ENCODE assay signal across 25 cellular contexts in the genomic region with DNA sequence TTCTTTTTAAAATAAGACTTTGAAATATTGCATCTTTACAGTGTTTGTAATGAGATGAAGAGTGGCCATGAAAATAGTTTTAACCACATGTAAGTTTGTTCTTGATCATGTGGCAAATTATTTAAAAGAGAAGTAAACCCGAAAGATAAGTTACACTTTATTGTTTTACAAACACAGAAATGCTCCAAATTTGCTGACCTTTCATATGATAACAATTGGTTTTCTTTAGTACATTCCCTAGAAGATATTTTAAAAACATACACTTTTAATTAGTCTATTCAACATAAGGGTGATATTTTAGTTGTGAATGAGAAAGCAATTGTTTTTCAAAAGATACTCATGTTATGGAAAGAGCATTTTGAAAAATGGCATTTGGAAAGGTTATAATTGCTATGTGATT.
DNase-seq lines count a peak whose midpoint lies in the region; ATAC-seq, FAIRE-seq and TF ChIP-seq lines count a peak whose summit lies in the region.
"Had no signal": no experiment of that assay in that cellular context is flagged by ENCODE, and none has a peak within 500 bp of the region (broad histone marks: within the 10 kb centered on the region; RNA-seq: fewer than 3 reads in every experiment).

No MANE protein-coding gene starts in this region.

- H3K4me2 ChIP-seq in HepG2 (ENCODE audit: low read depth, low read length) (no peak overlapping the region), K562 (ENCODE audit: insufficient read depth, low read length) (no peak overlapping the region), neuronal stem cell (ENCODE audit: insufficient read depth, low read length, poor library complexity, severe bottlenecking) (no peak overlapping the region)

- no TSS peak for BruUV-seq in HepG2 (replicated peaks; lab: Mats Ljungman, UMichigan)
- BruUV-seq in K562 (replicated peaks; lab: Mats Ljungman, UMichigan) = no TSS peak

- POLR2A ChIA-PET in HepG2 (lab: Yijun Ruan, JAX) = no interaction called here
- POLR2A ChIA-PET in K562 (lab: Yijun Ruan, JAX) = no interaction called here

- no peaks in the 10 kb centered on the region for H3K9me1 ChIP-seq in K562 (ENCODE audit: control insufficient read depth, insufficient read depth, low read length)

- DNase-seq in HepG2 (ENCODE audit: low spot score) (no peak), right lobe of liver (no peak), RCC 7860 (ENCODE audit: low spot score) (no peak), K562 (ENCODE audit: extremely low read depth in 1 of 4, low spot score in 3 of 4) (no peak), neuronal stem cell (ENCODE audit: low spot score) (no peak)
- DNase-seq: ACHN; AML-193; BE2C; CD4-positive, alpha-beta T cell; CD8-positive, alpha-beta memory T cell; DMS 273 treated with DMSO at 0.1 percent for 48 hours; DMS79; EL; GF-D8; GOT3; H9 had no signal

- intact Hi-C loops in HepG2 (cut with micrococcal nuclease; ENCODE audit: unreplicated experiment) = no loop called here
- intact Hi-C loops in right lobe of liver (cut with DNase I) = no loop called here
- intact Hi-C loops in K562 (cut with micrococcal nuclease) = no loop called here

- H4K20me1 ChIP-seq in HepG2 (ENCODE audit: insufficient read depth, low read length) (no peaks in the 10 kb centered on the region), K562 (replicated peaks; ENCODE audit: control insufficient read depth, insufficient read depth, low read length) (no peaks in the 10 kb centered on the region)
- H4K20me1 ChIP-seq: BLaER1 treated with 17β-estradiol and CSF1 and Interleukin-3, amounts not matched to agents 10 nM and 100 nM had no signal

- no peaks in the 10 kb centered on the region for H3K36me3 ChIP-seq in HepG2 (replicated peaks in 1 of 2; ENCODE audit: control insufficient read depth in 1 of 2, insufficient read depth in 2 of 2, low read length in 2 of 2)
- no peaks in the 10 kb centered on the region for H3K36me3 ChIP-seq in right lobe of liver
- H3K36me3 ChIP-seq in K562 (ENCODE audit: control insufficient read depth, insufficient read depth, low read length) = no peaks in the 10 kb centered on the region
- no peaks in the 10 kb centered on the region for H3K36me3 ChIP-seq in neuronal stem cell (replicated peaks in 1 of 2; ENCODE audit: control insufficient read depth in 2 of 2, insufficient read depth in 2 of 2, low read length in 2 of 2)
- H3K36me3 ChIP-seq: BE2C; BLaER1 treated with 17β-estradiol and CSF1 and Interleukin-3, amounts not matched to agents 10 nM and 100 nM had no signal

- TF ChIP-seq POLR2A in HepG2 (IDR thresholded peaks at IDR 0.05; ENCODE audit: insufficient read depth in 1 of 2, low read depth in 2 of 2, low read length in 2 of 2) (no peak), right lobe of liver (IDR thresholded peaks at IDR 0.05) (no peak), K562 (conservative IDR thresholded peaks at IDR 0.05) (no peak)

- WGBS in HepG2 (ENCODE audit: low lambda C conversion rate) = 36% methylated on average over 1 of the region's 1 CpG
- WGBS in right lobe of liver (ENCODE audit: insufficient coverage, low coverage, low lambda C conversion rate, missing lambda C conversion rate) = 72% methylated on average over 1 of the region's 1 CpG
- 6% methylated on average over 1 of the region's 1 CpG for whole genome bisulfite sequencing in K562 (ENCODE audit: insufficient coverage, low coverage, missing lambda C conversion rate)
- no CpG with 5 or more reads among the region's 1 CpG for WGBS in neuronal stem cell (ENCODE audit: extremely low coverage in 2 of 2, insufficient read length in 2 of 2, insufficient replicate concordance in 1 of 2), 2 donors

- no peak overlapping the region for H4K8ac ChIP-seq in neuronal stem cell (ENCODE audit: low read depth, low read length)

- H3K23ac ChIP-seq in neuronal stem cell (ENCODE audit: low read depth, low read length, poor library complexity) = no peak overlapping the region

- H3K79me2 ChIP-seq in HepG2 (ENCODE audit: insufficient read depth, low read length) = no peaks in the 10 kb centered on the region
- H3K79me2 ChIP-seq in K562 (ENCODE audit: control insufficient read depth, insufficient read depth, low read length) = no peaks in the 10 kb centered on the region

- no peaks in the 10 kb centered on the region for H3K4me1 ChIP-seq in HepG2 (ENCODE audit: insufficient read depth, low read length)
- no peaks in the 10 kb centered on the region for H3K4me1 ChIP-seq in right lobe of liver
- no peaks in the 10 kb centered on the region for H3K4me1 ChIP-seq in K562 (replicated peaks in 1 of 2; ENCODE audit: control insufficient read depth in 2 of 2, insufficient read depth in 2 of 2, low read length in 2 of 2)
- H3K4me1 ChIP-seq in neuronal stem cell (ENCODE audit: control insufficient read depth in 2 of 2, insufficient read depth in 1 of 2, low read depth in 1 of 2, low read length in 2 of 2) = no peaks in the 10 kb centered on the region

- H3K27me3 ChIP-seq in HepG2 (ENCODE audit: control insufficient read depth in 1 of 2, insufficient read depth in 2 of 2, low read length in 2 of 2) (no peaks in the 10 kb centered on the region), right lobe of liver (no peaks in the 10 kb centered on the region), K562 (ENCODE audit: control insufficient read depth in 2 of 2, insufficient read depth in 2 of 2, low read length in 2 of 2) (no peaks in the 10 kb centered on the region), neuronal stem cell (ENCODE audit: control insufficient read depth in 3 of 3, insufficient read depth in 3 of 3, low read depth in 1 of 3, low read length in 3 of 3) (no peaks in the 10 kb centered on the region)
- H3K27me3 ChIP-seq: BE2C; BLaER1 treated with 17β-estradiol and CSF1 and Interleukin-3, amounts not matched to agents 10 nM and 100 nM had no signal

- no peak for ATAC-seq in HepG2
- ATAC-seq in right lobe of liver = no peak
- ATAC-seq in K562 = no peak
- ATAC-seq in GM18870 (IDR thresholded peaks at IDR 0.05; ENCODE audit: unreplicated experiment) = no peak
- no peak for ATAC-seq in GM21360 (IDR thresholded peaks at IDR 0.05; ENCODE audit: unreplicated experiment)
- ATAC-seq in GM21723 (IDR thresholded peaks at IDR 0.05; ENCODE audit: unreplicated experiment) = no peak
- ATAC-seq: HCT116 had no signal

- no peak overlapping the region for H4K91ac ChIP-seq in neuronal stem cell (ENCODE audit: low read depth, low read length, poor library complexity)

- H2BK5ac ChIP-seq in neuronal stem cell (ENCODE audit: low read length) = no peak overlapping the region

- no peak overlapping the region for H3K4ac ChIP-seq in neuronal stem cell (ENCODE audit: low read length)

- no peak overlapping the region for H2AK5ac ChIP-seq in neuronal stem cell (ENCODE audit: low read depth, low read length)

- H2AFZ ChIP-seq in HepG2 (ENCODE audit: low read length) = no peak overlapping the region
- H2AFZ ChIP-seq in K562 (ENCODE audit: low read depth, low read length) = no peak overlapping the region
- H2AFZ ChIP-seq in neuronal stem cell (ENCODE audit: low read length) = no peak overlapping the region

- no peaks in the 10 kb centered on the region for H3K9me3 ChIP-seq in HepG2 (ENCODE audit: low read length)
- H3K9me3 ChIP-seq in right lobe of liver = no peaks in the 10 kb centered on the region
- no peaks in the 10 kb centered on the region for H3K9me3 ChIP-seq in K562 (replicated peaks; ENCODE audit: control insufficient read depth, insufficient read depth, low read depth, low read length)
- peaks cover 0 to under 1% of the 10 kb centered on the region in 2 donors for H3K9me3 ChIP-seq in neuronal stem cell (replicated peaks in 1 of 2; ENCODE audit: control insufficient read depth in 2 of 2, insufficient read depth in 1 of 2, low read depth in 1 of 2, low read length in 2 of 2)

- H2BK15ac ChIP-seq in neuronal stem cell (ENCODE audit: low read length) = no peak overlapping the region

- CTCF ChIA-PET in HepG2 (lab: Yijun Ruan, JAX; ENCODE audit: low intra/inter-chr PET ratio, low total read pairs) = no interaction called here
- CTCF ChIA-PET in K562 (lab: Yijun Ruan, JAX; ENCODE audit: low intra/inter-chr PET ratio) = no interaction called here

- FAIRE-seq in HepG2 (lab: Jason Lieb, UNC) = no peak
- FAIRE-seq in RCC 7860 (lab: Jason Lieb, UNC) = peak; percentile 51
- FAIRE-seq in K562 (lab: Jason Lieb, UNC) = no peak
- FAIRE-seq: D721Med, GM12891, GM19239 had no signal

- H3K18ac ChIP-seq in neuronal stem cell (ENCODE audit: low read length) = no peak overlapping the region

- in situ Hi-C loops in HepG2 (cut with HindIII; ENCODE audit: extremely low pct_ligation_motif_present, low pct_unique_long_range_greater_than_20kb) (no loop called here), K562 (cut with MboI) (no loop called here)

- H3K9ac ChIP-seq in HepG2 (ENCODE audit: insufficient read depth, low read depth, low read length) (no peak overlapping the region), K562 (ENCODE audit: insufficient read depth in 1 of 2, low read depth in 2 of 2, low read length in 2 of 2) (no peak overlapping the region), neuronal stem cell (ENCODE audit: low read depth, low read length, poor library complexity) (no peak overlapping the region)
- H3K9ac ChIP-seq: BLaER1 treated with 17β-estradiol and CSF1 and Interleukin-3, amounts not matched to agents 10 nM and 100 nM had no signal

- H3K27ac ChIP-seq in HepG2 (ENCODE audit: extremely low read length, insufficient read depth, low read length) (no peak overlapping the region), right lobe of liver (no peak overlapping the region), K562 (ENCODE audit: extremely low read depth, low read depth, low read length) (no peak overlapping the region), neuronal stem cell (replicated peaks; ENCODE audit: low read length) (no peak overlapping the region)
- H3K27ac ChIP-seq: 22Rv1; BLaER1 treated with 17β-estradiol and CSF1 and Interleukin-3, amounts not matched to agents 10 nM and 100 nM had no signal

- TF ChIP-seq CTCF in HepG2 (CRISPR knock-in tag; IDR thresholded peaks at IDR 0.05) (no peak), right lobe of liver (IDR thresholded peaks at IDR 0.05) (no peak), K562 (IDR thresholded peaks at IDR 0.05 in 2 of 3, conservative IDR thresholded peaks at IDR 0.05 in 1 of 3; ENCODE audit: insufficient read depth in 2 of 3, low read depth in 1 of 3, low read length in 3 of 3) (no peak)

- H2BK120ac ChIP-seq in neuronal stem cell (ENCODE audit: low read depth, low read length) = no peak overlapping the region

- TF ChIP-seq RAD21 in HepG2 (CRISPR knock-in tag; IDR thresholded peaks at IDR 0.05) = no peak
- TF ChIP-seq RAD21 in K562 (CRISPR knock-in tag; conservative IDR thresholded peaks at IDR 0.05 in 1 of 2, IDR thresholded peaks at IDR 0.05 in 1 of 2) = no peak

- no peaks in the 10 kb centered on the region for H3K79me1 ChIP-seq in neuronal stem cell (ENCODE audit: low read depth, low read length)

- TF ChIP-seq EP300 in HepG2 (IDR thresholded peaks at IDR 0.05; ENCODE audit: low read depth in 2 of 2, low read length in 2 of 2) = no peak
- no peak for TF ChIP-seq EP300 in HepG2 (CRISPR knock-in tag; IDR thresholded peaks at IDR 0.05; ENCODE audit: borderline replicate concordance)
- TF ChIP-seq EP300 in K562 (IDR thresholded peaks at IDR 0.05; ENCODE audit: low read length) = no peak

- H2BK12ac ChIP-seq in neuronal stem cell (ENCODE audit: low read length) = no peak overlapping the region

- no peak overlapping the region for H3K14ac ChIP-seq in neuronal stem cell (ENCODE audit: low read length)

- H3K4me3 ChIP-seq in HepG2 (replicated peaks in 1 of 3; ENCODE audit: insufficient read depth in 1 of 3, low read depth in 2 of 3, low read length in 3 of 3) (no peak overlapping the region), right lobe of liver (no peak overlapping the region), K562 (no peak overlapping the region), neuronal stem cell (ENCODE audit: low read length in 2 of 2) (no peak overlapping the region)
- H3K4me3 ChIP-seq: BLaER1 treated with 17β-estradiol and CSF1 and Interleukin-3, amounts not matched to agents 10 nM and 100 nM had no signal

Comparison
In these comparisons a context has a peak if more than half of its experiments do, and no peak if none do; other contexts are left out.
1. Of the 241 proteins assayed by ChIP-seq in both HepG2 and K562: peak only in HepG2: MAFF and MAFK; only in K562: none; in both: none; in neither: 239.